ENCODE assay signal across 8 cellular contexts in the genomic region with DNA sequence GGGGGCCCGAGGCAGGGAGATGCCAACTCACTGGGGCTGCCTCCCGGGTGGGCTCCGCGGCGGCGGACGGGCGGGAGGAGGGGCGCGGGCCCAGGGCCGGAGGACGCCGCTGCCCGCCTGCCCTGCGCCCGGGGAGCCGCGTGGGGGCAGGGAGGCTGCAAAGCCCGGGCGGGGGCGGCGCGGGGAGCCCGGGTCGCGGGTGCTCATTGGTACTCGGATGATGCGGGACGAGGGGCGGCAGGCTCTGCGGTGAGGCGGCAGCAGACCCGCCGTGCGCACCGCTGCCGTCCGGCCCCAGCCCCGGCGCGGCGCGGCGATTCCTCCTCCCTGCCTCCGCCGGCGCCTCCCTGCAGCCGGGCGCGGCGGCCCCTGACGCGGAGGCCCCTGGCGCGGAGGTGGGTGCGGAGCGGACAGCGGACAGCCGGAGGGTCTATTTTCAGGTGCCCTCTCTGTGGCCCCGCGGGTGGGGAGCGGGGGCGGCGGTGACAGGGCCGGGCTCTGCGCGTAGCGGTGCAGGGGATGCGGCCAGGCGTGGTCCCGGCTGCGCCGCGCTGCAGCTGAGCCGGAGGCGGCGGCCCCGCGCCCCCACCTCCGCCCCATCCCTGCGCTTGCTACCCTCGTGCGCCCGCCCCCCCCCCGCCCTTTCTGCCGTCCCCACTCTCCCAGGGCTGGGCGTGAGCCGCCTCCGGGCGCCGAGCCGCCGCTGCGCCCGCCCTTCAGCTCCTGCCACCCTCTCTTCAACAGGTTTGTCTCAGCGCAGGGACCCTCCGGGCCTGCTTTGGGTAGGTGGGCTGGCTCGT. TPM values are rescaled to one million over a fixed set of nuclear protein-coding genes. Genes with fewer than 3 reads are reported as not detected.
DNase-seq lines count a peak whose midpoint lies in the region; ATAC-seq and TF ChIP-seq lines count a peak whose summit lies in the region.

No MANE protein-coding gene starts in this region.

- H3K9me3 Mint-ChIP-seq in CD14-positive monocyte (peaks cover 0 to 16% (median 4%) of the 10 kb centered on the region in 7 donors), naive B cell (no peaks in the 10 kb centered on the region)

- H3K36me3 Mint-ChIP-seq in CD14-positive monocyte (peaks cover 0 to 5% of the 10 kb centered on the region in 2 donors), naive B cell (no peaks in the 10 kb centered on the region)

- intact Hi-C loops in CD14-positive monocyte (cut with micrococcal nuclease): no loop called here
- intact Hi-C loops in esophagus squamous epithelium (cut with DNase I): no loop called here

- WGBS in esophagus squamous epithelium, 2 donors: 0% methylated on average over 6 of the region's 98 CpGs; no CpG with 5 or more reads in 1 of the 2 donors

- ATAC-seq in GM19372 (IDR thresholded peaks at IDR 0.05; ENCODE audit: low read depth, unreplicated experiment): peak; percentile 48
- peak; percentile 47 to 54 for ATAC-seq in naive B cell (ENCODE audit: low read depth in 2 of 2)
- no peak for ATAC-seq in GM21390 (IDR thresholded peaks at IDR 0.05; ENCODE audit: unreplicated experiment)

- no peaks in the 10 kb centered on the region for H3K36me3 ChIP-seq in esophagus squamous epithelium

- H3K4me3 ChIP-seq in LNCaP clone FGC (ENCODE audit: low read depth, low read length): peak overlapping the region; percentile 45
- peak overlapping the region; percentile 57 to 89 (median 72) for H3K4me3 ChIP-seq in esophagus squamous epithelium

- peaks cover 7 to 60% (median 8%) of the 10 kb centered on the region in 3 donors for H3K4me1 ChIP-seq in esophagus squamous epithelium

- peaks cover 15% of the 10 kb centered on the region for H3K4me1 Mint-ChIP-seq in CD14-positive monocyte
- H3K4me1 Mint-ChIP-seq in naive B cell: peaks cover 18 to 28% (median 22%) of the 10 kb centered on the region in 3 donors

- H3K4me3 Mint-ChIP-seq in CD14-positive monocyte: peak overlapping the region; percentile 65 to 93
- peak overlapping the region; percentile 76 to 95 (median 90) for H3K4me3 Mint-ChIP-seq in naive B cell

- H3K27ac Mint-ChIP-seq in CD14-positive monocyte (no peak overlapping the region), naive B cell (no peak overlapping the region)

- H3K27me3 ChIP-seq in esophagus squamous epithelium: peaks cover 0 to 57% (median 0%) of the 10 kb centered on the region in 4 donors

- TF ChIP-seq CTCF in CD14-positive monocyte (IDR thresholded peaks at IDR 0.05) (no peak), LNCaP clone FGC (IDR thresholded peaks at IDR 0.05; ENCODE audit: control insufficient read depth, extremely low read depth, insufficient read depth) (no peak), esophagus squamous epithelium (IDR thresholded peaks at IDR 0.05) (peak in 1 of 6 experiments; percentile 10)

- DNase-seq in CD14-positive monocyte (ENCODE audit: low spot score): no peak
- DNase-seq in LNCaP clone FGC (ENCODE audit: low read depth): no peak
- DNase-seq in activated CD4-positive, alpha-beta T cell treated with anti-CD3 and anti-CD28 coated beads, Interleukin-2, amount 50 U/mL, for 48 hours: peak; percentile 10 to 13
- no peak for DNase-seq in esophagus squamous epithelium (lab: John Stamatoyannopoulos, UW)
- peak; percentile 7 for DNase-seq in naive B cell
- no peak for DNase-seq in RPMI8226

- H3K9me3 ChIP-seq in esophagus squamous epithelium: no peaks in the 10 kb centered on the region

- no peak for TF ChIP-seq POLR2A in esophagus squamous epithelium (IDR thresholded peaks at IDR 0.05)

- H3K27ac ChIP-seq in esophagus squamous epithelium: peak overlapping the region; percentile 81 to 93 (median 91)

- H3K27me3 Mint-ChIP-seq in CD14-positive monocyte (ENCODE audit: low read depth in 3 of 3): peaks cover 62 to 76% (median 63%) of the 10 kb centered on the region in 3 donors
- peaks cover 57 to 63% (median 61%) of the 10 kb centered on the region in 3 donors for H3K27me3 Mint-ChIP-seq in naive B cell

RNA-seq across cellular contexts. Expression of gene SPTBN1, which starts 0.6 kb away (rescaled TPM):
- polyA plus RNA-seq in CD14-positive monocyte (1 to 10 TPM in 1 of 2 donors, under 1 TPM in 1; 0.79 to 1.7 TPM), naive B cell (ENCODE audit: low read depth in 6 of 6) (10 to 100 TPM in 5 of 6 donors, 1 to 10 TPM in 1; 4.1 to 72.6 (median 24.2) TPM)
- 100 to 1,000 TPM in 2 of 4 donors, 10 to 100 TPM in 2; 65.0 to 217 (median 85.3) TPM for total RNA-seq in esophagus squamous epithelium

Comparison
In these comparisons a context has a peak if more than half of its experiments do, and no peak if none do; other contexts are left out.
1. DNase-seq: peak in activated CD4-positive, alpha-beta T cell treated with anti-CD3 and anti-CD28 coated beads, Interleukin-2, amount 50 U/mL, for 48 hours (2 of 2) and naive B cell (single experiment); none in CD14-positive monocyte (single experiment), LNCaP clone FGC (single experiment), esophagus squamous epithelium (single experiment) and RPMI8226 (single experiment).